In genomic region chr5:141223112-141223783, GRCh38 we compare ENCODE assay signal across 1 cellular context.
TF ChIP-seq lines count a peak whose summit lies in the region.

TSS of gene PCDHB14 (plus strand) at chr5:141223343. CDS start at chr5:141223506, 163 bp downstream.

TF ChIP-seq in IMR-90, 13 proteins besides CTCF, POLR2A, EP300 and RAD21 (continued from another document):
- no peak for TF ChIP-seq BHLHE40 (IDR thresholded peaks at IDR 0.05; ENCODE audit: low read depth, low read length)
- TF ChIP-seq MXI1 (IDR thresholded peaks at IDR 0.05; ENCODE audit: borderline replicate concordance, low read depth, low read length), result no peak
- TF ChIP-seq CHD1 (IDR thresholded peaks at IDR 0.05; ENCODE audit: low read depth, low read length), result no peak
